Comparison of ENCODE assay signal across 8 cellular contexts in genomic region chr1:33256335-33256700, GRCh38. TPM values are rescaled to one million over a fixed set of nuclear protein-coding genes. Genes with fewer than 3 reads are reported as not detected.
DNase-seq lines count a peak whose midpoint lies in the region; ATAC-seq and TF ChIP-seq lines count a peak whose summit lies in the region.

Gene ZNF362, plus strand, starts transcription at chr1:33256492. Its CDS starts 14,083 bp downstream, at chr1:33270575.

- no peak for TF ChIP-seq CTCF in ovary (IDR thresholded peaks at IDR 0.05)
- TF ChIP-seq CTCF in thyroid gland (IDR thresholded peaks at IDR 0.05), result peak in 1 of 6 experiments; percentile 17

- TF ChIP-seq POLR2A in ovary (IDR thresholded peaks at IDR 0.05) (no peak), thyroid gland (IDR thresholded peaks at IDR 0.05) (peak in 1 of 2 donors; percentile 21)

- POLR2A ChIA-PET in T-cell (lab: Charles Lee), result no interaction called here

- H3K9me3 ChIP-seq in ovary (no peaks in the 10 kb centered on the region), thyroid gland (no peaks in the 10 kb centered on the region)

- H3K4me3 ChIP-seq in ovary (peak within 1 kb of the TSS; percentile 44), thyroid gland (replicated peaks in 1 of 3) (peak within 1 kb of the TSS; percentile 8 to 58 (median 44))

- peaks cover 20% of the 10 kb centered on the region for H3K4me1 ChIP-seq in ovary (ENCODE audit: insufficient read depth)
- peaks cover 24 to 45% of the 10 kb centered on the region in 2 donors for H3K4me1 ChIP-seq in thyroid gland

- H3K27me3 ChIP-seq in ovary (no peaks in the 10 kb centered on the region), thyroid gland (no peaks in the 10 kb centered on the region)

- ATAC-seq in T-cell (replicated peaks in 1 of 4), result peak; percentile 85 to 88 (median 87)
- ATAC-seq in Right ventricle myocardium inferior, result peak; percentile 60

- H3K27ac ChIP-seq in ovary, result peak within 1 kb of the TSS; percentile 77 to 94
- H3K27ac ChIP-seq in thyroid gland, result peak within 1 kb of the TSS; percentile 91 to 94 (median 92)

- CTCF ChIA-PET in T-cell (lab: Charles Lee), result no interaction called here

- H3K36me3 ChIP-seq in ovary (no peaks in the 10 kb centered on the region), thyroid gland (no peaks in the 10 kb centered on the region)

- no peaks in the 10 kb centered on the region for H3K9me3 Mint-ChIP-seq in T-cell

- peak; percentile 66 for DNase-seq in NCI-H82 (lab: John Stamatoyannopoulos, UW)
- DNase-seq in NCI-H82 treated with DMSO at 0.1 percent for 48 hours (lab: John Stamatoyannopoulos, UW; ENCODE audit: unreplicated experiment), result no peak
- DNase-seq in HuH-7 (ENCODE audit: low spot score), result peak; percentile 56
- DNase-seq in T-cell, result peak; percentile 31 to 80 (median 64)
- peak; percentile 39 for DNase-seq in activated naive CD8-positive, alpha-beta T cell treated with anti-CD3 and anti-CD28 coated beads, Interleukin-2, amount 50 U/mL, for 16 hours (ENCODE audit: low read depth, low spot score)
- DNase-seq in Right ventricle myocardium inferior (ENCODE audit: missing footprints), result peak; percentile 84
- DNase-seq in ovary, result peak; percentile 44 to 75 (median 57)
- DNase-seq in thyroid gland, result peak; percentile 58 to 59

- H3K27me3 Mint-ChIP-seq in T-cell, result peaks cover 0 to under 1% of the 10 kb centered on the region in 2 donors

- peaks cover 34 to 38% (median 36%) of the 10 kb centered on the region in 3 donors for H3K4me1 Mint-ChIP-seq in T-cell

- no peaks in the 10 kb centered on the region for H3K36me3 Mint-ChIP-seq in T-cell

- intact Hi-C loops in Right ventricle myocardium inferior (cut with DNase I), result loop anchor here (10.0 kb wide), 1 partner anchor 102 kb away; no protein-coding TSS in a partner anchor
- intact Hi-C loops in ovary (cut with DNase I), result no loop called here
- intact Hi-C loops in thyroid gland (cut with DNase I), result loop anchor here (10.0 kb wide), 1 partner anchor 112 kb away; no protein-coding TSS in a partner anchor

- WGBS in ovary, 3 donors, result 1 to 3% (median 1%) methylated on average over 19 to 61 of the region's 61 CpGs
- WGBS in thyroid gland, 2 donors, result no CpG with 5 or more reads among the region's 61 CpGs

- peak within 1 kb of the TSS; percentile 94 to 97 for H3K27ac Mint-ChIP-seq in T-cell

- peak within 1 kb of the TSS; percentile 96 to 98 (median 97) for H3K4me3 Mint-ChIP-seq in T-cell

- no peak for TF ChIP-seq EP300 in ovary (IDR thresholded peaks at IDR 0.05)

RNA-seq across cellular contexts. Expression of gene ZNF362, which starts in this region (rescaled TPM):
- 10 to 100 TPM; 22.9 to 31.4 (median 24.5) TPM for total RNA-seq in T-cell
- total RNA-seq in Right ventricle myocardium inferior, result 30.3 TPM
- 10 to 100 TPM in 6 of 7 donors, 1 to 10 TPM in 1; 8.2 to 52.6 (median 33.6) TPM for total RNA-seq in ovary
- polyA plus RNA-seq in ovary, result 10 to 100 TPM; 13.9 to 23.0 TPM
- 10 to 100 TPM; 20.7 to 44.1 (median 26.7) TPM for total RNA-seq in thyroid gland

Comparison
In these comparisons a context has a peak if more than half of its experiments do, and no peak if none do; other contexts are left out.
1. intact Hi-C loops: an anchor here in Right ventricle myocardium inferior (10.0 kb wide) and thyroid gland (10.0 kb wide); none called in ovary.